ENCODE assay signal across 8 cellular contexts in the genomic region with DNA sequence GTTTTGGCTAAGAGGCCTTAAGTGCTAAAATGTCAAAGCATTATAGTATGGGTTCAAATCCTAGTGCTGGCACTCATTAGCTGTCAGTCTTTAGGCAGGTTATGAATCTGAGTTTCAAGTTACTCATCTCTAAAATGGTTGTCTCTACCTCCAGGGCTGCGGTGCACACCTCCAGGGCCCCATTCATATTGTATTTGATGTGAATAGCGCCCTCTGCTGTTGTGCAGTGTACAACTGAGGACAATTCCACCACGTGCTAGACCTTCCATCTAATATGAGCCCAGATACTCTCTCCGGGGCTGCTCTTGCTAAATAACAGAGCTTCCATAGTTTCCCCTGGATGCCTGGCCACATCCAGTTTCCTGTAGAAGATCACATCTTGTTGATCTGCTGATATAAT. TPM values are rescaled to one million over a fixed set of nuclear protein-coding genes. Genes with fewer than 3 reads are reported as not detected.
DNase-seq lines count a peak whose midpoint lies in the region; ATAC-seq and TF ChIP-seq lines count a peak whose summit lies in the region.

No MANE protein-coding gene starts in this region.

- no peaks in the 10 kb centered on the region for H3K27me3 Mint-ChIP-seq in activated naive CD8-positive, alpha-beta T cell treated with anti-CD3 and anti-CD28 coated beads, Interleukin-2, amount 10 ng/mL, durations not matched to agents 7 days and 5 days
- no peaks in the 10 kb centered on the region for H3K27me3 Mint-ChIP-seq in osteocyte (ENCODE audit: unreplicated experiment)

- H3K4me1 Mint-ChIP-seq in activated naive CD8-positive, alpha-beta T cell treated with anti-CD3 and anti-CD28 coated beads, Interleukin-2, amount 10 ng/mL, durations not matched to agents 7 days and 5 days, result peaks cover 71% of the 10 kb centered on the region
- peaks cover 5% of the 10 kb centered on the region for H3K4me1 Mint-ChIP-seq in osteocyte (ENCODE audit: unreplicated experiment)

- DNase-seq in GM20000 (ENCODE audit: low spot score) (no peak), T follicular helper cell (ENCODE audit: low read depth) (peak; percentile 75), osteocyte (ENCODE audit: extremely low spot score, unreplicated experiment) (no peak), putamen (ENCODE audit: low spot score) (no peak), islet precursor cell (no peak)
- DNase-seq in activated naive CD8-positive, alpha-beta T cell treated with anti-CD3 and anti-CD28 coated beads, Interleukin-2, amount 10 ng/mL, durations not matched to agents 7 days and 5 days, result peak; percentile 60

- ATAC-seq in activated naive CD8-positive, alpha-beta T cell treated with anti-CD3 and anti-CD28 coated beads, Interleukin-2, amount 10 ng/mL, durations not matched to agents 7 days and 5 days (ENCODE audit: low read depth), result peak; percentile 83
- no peak for ATAC-seq in HG02840 (IDR thresholded peaks at IDR 0.05; ENCODE audit: low FRiP score, unreplicated experiment)
- no peak for ATAC-seq in GM21390 (IDR thresholded peaks at IDR 0.05; ENCODE audit: unreplicated experiment)

- peaks cover 49% of the 10 kb centered on the region for H3K36me3 Mint-ChIP-seq in activated naive CD8-positive, alpha-beta T cell treated with anti-CD3 and anti-CD28 coated beads, Interleukin-2, amount 10 ng/mL, durations not matched to agents 7 days and 5 days
- H3K36me3 Mint-ChIP-seq in osteocyte (ENCODE audit: unreplicated experiment), result peaks cover 62% of the 10 kb centered on the region

- peak overlapping the region; percentile 83 for H3K27ac Mint-ChIP-seq in activated naive CD8-positive, alpha-beta T cell treated with anti-CD3 and anti-CD28 coated beads, Interleukin-2, amount 10 ng/mL, durations not matched to agents 7 days and 5 days
- no peak overlapping the region for H3K27ac Mint-ChIP-seq in osteocyte (ENCODE audit: unreplicated experiment)

- H3K9me3 Mint-ChIP-seq in activated naive CD8-positive, alpha-beta T cell treated with anti-CD3 and anti-CD28 coated beads, Interleukin-2, amount 10 ng/mL, durations not matched to agents 7 days and 5 days, result no peaks in the 10 kb centered on the region
- no peaks in the 10 kb centered on the region for H3K9me3 Mint-ChIP-seq in osteocyte (ENCODE audit: unreplicated experiment)

- TF ChIP-seq CTCF in GM20000 (IDR thresholded peaks at IDR 0.05; ENCODE audit: extremely low read depth, missing control alignments) (peak; percentile 17), osteocyte (IDR thresholded peaks at IDR 0.05) (peak; percentile 37)

- POLR2A ChIA-PET in activated naive CD8-positive, alpha-beta T cell treated with anti-CD3 and anti-CD28 coated beads, Interleukin-2, amount 10 ng/mL, durations not matched to agents 7 days and 5 days (lab: Charles Lee), result interaction anchor here (0.7 to 10.1 kb wide), 5 partner anchors 17 to 54 kb away, joined by 3 to 141 read pairs (median 5); a partner anchor contains a TSS

- peak overlapping the region; percentile 28 for H3K4me3 Mint-ChIP-seq in activated naive CD8-positive, alpha-beta T cell treated with anti-CD3 and anti-CD28 coated beads, Interleukin-2, amount 10 ng/mL, durations not matched to agents 7 days and 5 days
- no peak overlapping the region for H3K4me3 Mint-ChIP-seq in osteocyte (ENCODE audit: unreplicated experiment)

RNA-seq across cellular contexts. Expression of a gene that starts 54.3 kb away (rescaled TPM):
- 10 to 100 TPM; 76.8 to 77.1 TPM for total RNA-seq in activated naive CD8-positive, alpha-beta T cell treated with anti-CD3 and anti-CD28 coated beads, Interleukin-2, amount 10 ng/mL, durations not matched to agents 7 days and 5 days
- total RNA-seq in osteocyte, result 10.4 and 10.8 TPM in 2 replicates

RNA-seq across cellular contexts. Expression of a gene that starts 54.6 kb away (rescaled TPM):
- 10 to 100 TPM; 12.1 to 14.9 TPM for total RNA-seq in activated naive CD8-positive, alpha-beta T cell treated with anti-CD3 and anti-CD28 coated beads, Interleukin-2, amount 10 ng/mL, durations not matched to agents 7 days and 5 days
- 16.7 and 21.4 TPM in 2 replicates for total RNA-seq in osteocyte

Comparison
In these comparisons a context has a peak if more than half of its experiments do, and no peak if none do; other contexts are left out.
1. DNase-seq: peak in T follicular helper cell (single experiment) and activated naive CD8-positive, alpha-beta T cell treated with anti-CD3 and anti-CD28 coated beads, Interleukin-2, amount 10 ng/mL, durations not matched to agents 7 days and 5 days (single experiment); none in GM20000 (single experiment), osteocyte (single experiment), putamen (single experiment) and islet precursor cell (single experiment).